Comparison of ENCODE assay signal across 11 cellular contexts in the genomic region with DNA sequence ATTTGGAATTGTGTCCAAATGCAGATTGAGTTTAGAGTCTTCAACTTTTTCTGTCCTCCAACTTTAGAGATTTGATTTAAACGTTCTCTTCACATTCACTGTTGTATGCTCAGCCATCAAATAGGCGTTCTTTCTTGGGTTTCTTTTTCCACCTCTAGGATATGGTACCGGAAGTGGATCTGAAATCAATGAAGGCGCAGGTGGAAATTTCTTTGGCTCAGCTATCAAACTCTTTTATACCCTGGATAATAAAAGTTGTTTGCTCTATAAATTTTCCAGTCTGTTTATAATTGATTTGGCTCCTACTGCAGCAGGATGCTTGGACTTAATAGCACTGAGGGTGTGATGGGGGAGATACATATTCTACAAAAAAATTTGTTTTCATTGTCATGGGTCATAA. TPM values are rescaled to one million over a fixed set of nuclear protein-coding genes. Genes with fewer than 3 reads are reported as not detected.
A peak's percentile ranks its signal among the peaks of the same experiment; 100 is the strongest.
DNase-seq lines count a peak whose midpoint lies in the region; ATAC-seq and TF ChIP-seq lines count a peak whose summit lies in the region.
"Had no signal": no experiment of that assay in that cellular context is flagged by ENCODE, and none has a peak within 500 bp of the region (broad histone marks: within the 10 kb centered on the region; RNA-seq: fewer than 3 reads in every experiment).

No MANE protein-coding gene starts in this region.

- no peak overlapping the region for H3K27ac ChIP-seq in BLaER1 treated with 17β-estradiol and CSF1 and Interleukin-3, amounts not matched to agents 10 nM and 100 nM
- no peak overlapping the region for H3K27ac ChIP-seq in breast epithelium

- peak overlapping the region; percentile 71 to 97 (median 91) for H3K4me3 Mint-ChIP-seq in naive thymus-derived CD8-positive, alpha-beta T cell

- POLR2A ChIA-PET in naive thymus-derived CD8-positive, alpha-beta T cell (lab: Charles Lee) = no interaction called here

- peaks cover 22 to 37% (median 30%) of the 10 kb centered on the region in 10 experiments for H3K4me1 ChIP-seq in BLaER1 treated with 17β-estradiol and CSF1 and Interleukin-3, amounts not matched to agents 10 nM and 100 nM
- H3K4me1 ChIP-seq in breast epithelium = no peaks in the 10 kb centered on the region

- H3K9me3 ChIP-seq in BLaER1 treated with 17β-estradiol and CSF1 and Interleukin-3, amounts not matched to agents 10 nM and 100 nM (replicated peaks in 1 of 11) = peaks cover 0 to 6% (median 0%) of the 10 kb centered on the region in 11 experiments; a peak in 2 of 22 replicates
- no peaks in the 10 kb centered on the region for H3K9me3 ChIP-seq in breast epithelium
- H3K9me3 ChIP-seq: body of pancreas had no signal

- H3K9me3 Mint-ChIP-seq in naive thymus-derived CD8-positive, alpha-beta T cell = no peaks in the 10 kb centered on the region

- H3K27me3 Mint-ChIP-seq in naive thymus-derived CD8-positive, alpha-beta T cell = no peaks in the 10 kb centered on the region

- no peak for TF ChIP-seq POLR2A in breast epithelium (IDR thresholded peaks at IDR 0.05)

- intact Hi-C loops in breast epithelium (cut with DNase I; ENCODE audit: low total_unique reads) = loop anchor here (5.0 kb wide), 1 partner anchor 49 kb away; a partner anchor contains a TSS

- peak overlapping the region; percentile 83 to 98 (median 90); a peak in 15 of 20 replicates for H3K4me3 ChIP-seq in BLaER1 treated with 17β-estradiol and CSF1 and Interleukin-3, amounts not matched to agents 10 nM and 100 nM
- peak overlapping the region; percentile 88 for H3K4me3 ChIP-seq in LNCaP clone FGC (ENCODE audit: low read depth, low read length)
- peak overlapping the region in 2 of 3 donors; percentile 82 to 86 for H3K4me3 ChIP-seq in breast epithelium
- H3K4me3 ChIP-seq in H7 (ENCODE audit: insufficient read depth, low read depth, low read length) = no peak overlapping the region

- H3K4me2 ChIP-seq in BLaER1 treated with 17β-estradiol and CSF1 and Interleukin-3, amounts not matched to agents 10 nM and 100 nM = peak overlapping the region; percentile 71 to 94 (median 89)

- ATAC-seq in naive thymus-derived CD8-positive, alpha-beta T cell = no peak
- ATAC-seq: body of pancreas had no signal

- peak overlapping the region; percentile 57 to 98 (median 94) for H3K27ac Mint-ChIP-seq in naive thymus-derived CD8-positive, alpha-beta T cell

- peak overlapping the region in 10 of 11 experiments; percentile 88 to 97 (median 94); a peak in 12 of 22 replicates for H3K9ac ChIP-seq in BLaER1 treated with 17β-estradiol and CSF1 and Interleukin-3, amounts not matched to agents 10 nM and 100 nM

- TF ChIP-seq CTCF in LNCaP clone FGC (IDR thresholded peaks at IDR 0.05; ENCODE audit: control insufficient read depth, extremely low read depth, insufficient read depth) (no peak), breast epithelium (IDR thresholded peaks at IDR 0.05) (no peak)

- peaks cover 3 to 39% (median 15%) of the 10 kb centered on the region in 11 experiments; a peak in 12 of 22 replicates for H3K36me3 ChIP-seq in BLaER1 treated with 17β-estradiol and CSF1 and Interleukin-3, amounts not matched to agents 10 nM and 100 nM
- H3K36me3 ChIP-seq in breast epithelium (no peaks in the 10 kb centered on the region), H7 (replicated peaks; ENCODE audit: control insufficient read depth, insufficient read depth, low read length) (no peaks in the 10 kb centered on the region)

- H4K20me1 ChIP-seq in BLaER1 treated with 17β-estradiol and CSF1 and Interleukin-3, amounts not matched to agents 10 nM and 100 nM = peaks cover 21 to 64% (median 57%) of the 10 kb centered on the region in 11 experiments; a peak in 20 of 22 replicates

- DNase-seq in LNCaP clone FGC (ENCODE audit: low read depth) = peak; percentile 61
- no peak for DNase-seq in breast epithelium (ENCODE audit: low spot score in 2 of 2)
- DNase-seq in naive thymus-derived CD8-positive, alpha-beta T cell = no peak
- no peak for DNase-seq in DMS114 treated with DMSO at 0.1 percent for 48 hours (lab: John Stamatoyannopoulos, UW; ENCODE audit: unreplicated experiment)
- no peak for DNase-seq in H7
- no peak for DNase-seq in NCI-H146 (lab: John Stamatoyannopoulos, UW)
- no peak for DNase-seq in activated CD4-positive, alpha-beta T cell treated with anti-CD3 and anti-CD28 coated beads for 48 hours
- DNase-seq: body of pancreas, KBM-7, kidney had no signal

- H3K27me3 ChIP-seq in BLaER1 treated with 17β-estradiol and CSF1 and Interleukin-3, amounts not matched to agents 10 nM and 100 nM = no peaks in the 10 kb centered on the region
- H3K27me3 ChIP-seq in breast epithelium (no peaks in the 10 kb centered on the region), H7 (ENCODE audit: control insufficient read depth, insufficient read depth, low read length) (no peaks in the 10 kb centered on the region)
- H3K27me3 ChIP-seq: body of pancreas had no signal

- peaks cover 21 to 70% (median 64%) of the 10 kb centered on the region in 4 donors for H3K4me1 Mint-ChIP-seq in naive thymus-derived CD8-positive, alpha-beta T cell

- peaks cover 0 to 4% (median 0%) of the 10 kb centered on the region in 3 donors for H3K36me3 Mint-ChIP-seq in naive thymus-derived CD8-positive, alpha-beta T cell

RNA-seq across cellular contexts. Expression of a gene that starts 1.6 kb away (rescaled TPM):
- 10 to 100 TPM; 30.4 to 45.1 (median 39.7) TPM for total RNA-seq in breast epithelium
- total RNA-seq in naive thymus-derived CD8-positive, alpha-beta T cell = 10 to 100 TPM; 45.8 to 48.9 TPM
- 10 to 100 TPM; 22.2 to 29.9 (median 27.4) TPM for polyA plus RNA-seq in naive thymus-derived CD8-positive, alpha-beta T cell
- total RNA-seq in H7 (2014; rRNA removed; shearing (Covaris generic)) = 17.7 and 30.7 TPM in 2 replicates

RNA-seq across cellular contexts. Expression of a gene that starts 48.2 kb away (rescaled TPM):
- total RNA-seq in breast epithelium = 10 to 100 TPM; 11.7 to 20.3 (median 14.4) TPM
- 10 to 100 TPM; 22.0 to 25.8 TPM for total RNA-seq in naive thymus-derived CD8-positive, alpha-beta T cell
- polyA plus RNA-seq in naive thymus-derived CD8-positive, alpha-beta T cell = 1 to 10 TPM; 1.2 to 1.9 (median 1.8) TPM
- 1.0 and 2.2 TPM in 2 replicates for total RNA-seq in H7 (2014; rRNA removed; shearing (Covaris generic))
